Comparison of ENCODE assay signal across 8 cellular contexts in genomic region chr2:199471443-199472057, GRCh38. TPM values are rescaled to one million over a fixed set of nuclear protein-coding genes. Genes with fewer than 3 reads are reported as not detected.
DNase-seq lines count a peak whose midpoint lies in the region; ATAC-seq and TF ChIP-seq lines count a peak whose summit lies in the region.

No MANE protein-coding gene starts in this region.

- peak; percentile 74 for ATAC-seq in GM21390 (IDR thresholded peaks at IDR 0.05; ENCODE audit: unreplicated experiment)

- DNase-seq in DMS53 treated with DMSO at 0.1 percent for 48 hours (lab: John Stamatoyannopoulos, UW; ENCODE audit: unreplicated experiment) (peak; percentile 82), HuH-7.5 (ENCODE audit: low spot score) (peak; percentile 87), SK-N-MC (ENCODE audit: low read depth, low spot score) (no peak), fibroblast of mammary gland (ENCODE audit: low read depth) (peak; percentile 49), neural progenitor cell (ENCODE audit: low spot score) (peak; percentile 93), SHP77 (lab: John Stamatoyannopoulos, UW) (no peak)
- no peak for DNase-seq in effector memory CD4-positive, alpha-beta T cell

- peaks cover 2% of the 10 kb centered on the region for H3K9me3 Mint-ChIP-seq in neural progenitor cell

- H2AFZ ChIP-seq in neural progenitor cell (replicated peaks), result peak overlapping the region; percentile 1

- peaks cover 79% of the 10 kb centered on the region for H3K27me3 ChIP-seq in neural progenitor cell
- peaks cover 58% of the 10 kb centered on the region for H3K27me3 ChIP-seq in effector memory CD4-positive, alpha-beta T cell (replicated peaks; ENCODE audit: control insufficient read depth, insufficient read depth, low read length, poor library complexity, severe bottlenecking)

- peak overlapping the region; percentile 79 for H3K4me3 Mint-ChIP-seq in neural progenitor cell

- no peak overlapping the region for H3K27ac Mint-ChIP-seq in neural progenitor cell

- peaks cover 16% of the 10 kb centered on the region for H3F3A ChIP-seq in neural progenitor cell (ENCODE audit: low read depth)

- H3K4me1 ChIP-seq in neural progenitor cell, result peaks cover 14% of the 10 kb centered on the region
- H3K4me1 ChIP-seq in effector memory CD4-positive, alpha-beta T cell (ENCODE audit: control insufficient read depth, insufficient read depth, low read length, poor library complexity, severe bottlenecking), result peaks cover 14% of the 10 kb centered on the region

- H3K4me3 ChIP-seq in SK-N-MC (peak overlapping the region; percentile 69), fibroblast of mammary gland (ENCODE audit: control insufficient read depth, low read depth, low read length) (no peak overlapping the region), neural progenitor cell (peak overlapping the region; percentile 60)
- H3K4me3 ChIP-seq in effector memory CD4-positive, alpha-beta T cell (ENCODE audit: insufficient read depth, low read depth, low read length, poor library complexity, severe bottlenecking), result no peak overlapping the region

- H3K9me3 ChIP-seq in SK-N-MC (ENCODE audit: low read depth, low read length), result no peaks in the 10 kb centered on the region
- no peaks in the 10 kb centered on the region for H3K9me3 ChIP-seq in neural progenitor cell (ENCODE audit: low read depth)
- H3K9me3 ChIP-seq in effector memory CD4-positive, alpha-beta T cell (ENCODE audit: control insufficient read depth, low read length), result no peaks in the 10 kb centered on the region

- H3K36me3 ChIP-seq in SK-N-MC (ENCODE audit: insufficient read depth, low read length) (no peaks in the 10 kb centered on the region), neural progenitor cell (no peaks in the 10 kb centered on the region)
- no peaks in the 10 kb centered on the region for H3K36me3 ChIP-seq in effector memory CD4-positive, alpha-beta T cell (ENCODE audit: control insufficient read depth, insufficient read depth, low read length)

- H3K27me3 Mint-ChIP-seq in neural progenitor cell (ENCODE audit: insufficient read depth, low read depth), result peaks cover 62% of the 10 kb centered on the region

- H3K27ac ChIP-seq in SK-N-MC, result no peak overlapping the region
- H3K27ac ChIP-seq in neural progenitor cell, result no peak overlapping the region
- no peak overlapping the region for H3K27ac ChIP-seq in effector memory CD4-positive, alpha-beta T cell (ENCODE audit: insufficient read depth, low read length, poor library complexity, severe bottlenecking)

- peak overlapping the region; percentile 96 for H3K4me2 ChIP-seq in neural progenitor cell

- peaks cover 24% of the 10 kb centered on the region for H3K4me1 Mint-ChIP-seq in neural progenitor cell

- no peaks in the 10 kb centered on the region for H3K36me3 Mint-ChIP-seq in neural progenitor cell

- H4K20me1 ChIP-seq in neural progenitor cell (ENCODE audit: low read depth), result peaks cover 44% of the 10 kb centered on the region

- no peaks in the 10 kb centered on the region for H3K79me2 ChIP-seq in neural progenitor cell (ENCODE audit: low read depth)

- H3K9ac ChIP-seq in SK-N-MC (ENCODE audit: insufficient read length), result no peak overlapping the region
- no peak overlapping the region for H3K9ac ChIP-seq in neural progenitor cell

- TF ChIP-seq CTCF in fibroblast of mammary gland (conservative IDR thresholded peaks at IDR 0.05; ENCODE audit: control insufficient read depth, insufficient read depth, low read depth, low read length), result peak; percentile 55
- TF ChIP-seq CTCF in neural progenitor cell (IDR thresholded peaks at IDR 0.05), result peak; percentile 89

RNA-seq across cellular contexts. Expression of gene SATB2, which starts 13.8 kb away (rescaled TPM):
- total RNA-seq in neural progenitor cell (ENCODE audit: low replicate concordance), result 2.2 and 3.7 TPM in 2 replicates

Comparison
In these comparisons a context has a peak if more than half of its experiments do, and no peak if none do; other contexts are left out.
1. DNase-seq: peak in DMS53 treated with DMSO at 0.1 percent for 48 hours (single experiment), HuH-7.5 (single experiment), fibroblast of mammary gland (single experiment) and neural progenitor cell (single experiment); none in SK-N-MC (single experiment), effector memory CD4-positive, alpha-beta T cell (0 of 3) and SHP77 (0 of 2).
2. H3K4me3 ChIP-seq: peak in SK-N-MC (single experiment) and neural progenitor cell (single experiment); none in fibroblast of mammary gland (single experiment) and effector memory CD4-positive, alpha-beta T cell (single experiment).